ENCODE assay signal across 24 cellular contexts in the genomic region with DNA sequence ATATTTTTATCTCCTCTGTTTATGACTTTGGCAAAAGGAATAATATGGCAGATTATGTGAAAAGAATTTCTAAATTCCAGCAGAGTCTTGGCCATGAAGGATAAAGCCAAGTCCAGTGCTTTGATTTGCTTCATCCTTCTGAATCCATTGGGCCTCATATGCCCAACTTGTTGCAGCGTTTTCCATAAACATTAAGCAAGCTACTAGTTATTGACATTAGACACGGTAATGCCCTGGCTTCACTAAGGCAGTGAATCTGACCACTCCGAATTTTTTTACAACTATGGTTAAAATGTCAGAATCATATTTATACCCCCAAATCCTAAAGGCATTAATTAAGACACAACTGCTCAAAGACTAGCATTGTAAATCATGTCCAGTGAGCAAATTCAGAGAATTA.
DNase-seq lines count a peak whose midpoint lies in the region; ATAC-seq and TF ChIP-seq lines count a peak whose summit lies in the region.
"Had no signal": no experiment of that assay in that cellular context is flagged by ENCODE, and none has a peak within 500 bp of the region (broad histone marks: within the 10 kb centered on the region; RNA-seq: fewer than 3 reads in every experiment).

No MANE protein-coding gene starts in this region.

- intact Hi-C loops in gastrocnemius medialis (cut with DNase I; ENCODE audit: low total_unique reads) = no loop called here

- H3K27ac Mint-ChIP-seq in activated naive CD8-positive, alpha-beta T cell = peak overlapping the region; percentile 61
- H3K27ac Mint-ChIP-seq in activated naive CD8-positive, alpha-beta T cell treated with anti-CD3 and anti-CD28 coated beads for 36 hours = no peak overlapping the region
- H3K27ac Mint-ChIP-seq in immature natural killer cell = peak overlapping the region in 4 of 6 donors; percentile 57 to 79 (median 67)
- H3K27ac Mint-ChIP-seq: GM23338 had no signal

- no peaks in the 10 kb centered on the region for H3K36me3 ChIP-seq in gastrocnemius medialis
- H3K36me3 ChIP-seq: HAP-1 had no signal

- no peak for DNase-seq in activated naive CD8-positive, alpha-beta T cell treated with anti-CD3 and anti-CD28 coated beads for 36 hours
- DNase-seq in NCI-H69 (lab: John Stamatoyannopoulos, UW) (peak; percentile 51), immature natural killer cell (no peak), gastrocnemius medialis (no peak), globus pallidus (ENCODE audit: low spot score) (no peak), NCI-H748 (lab: John Stamatoyannopoulos, UW; ENCODE audit: unreplicated experiment) (no peak)
- DNase-seq: ACHN; Calu3; CD8-positive, alpha-beta memory T cell; DMS153; NCI-H1694; NCI-H2081; NCI-H2171; NCI-H345; NCI-H524; SHP77 had no signal

- no peaks in the 10 kb centered on the region for H3K27me3 Mint-ChIP-seq in activated naive CD8-positive, alpha-beta T cell
- H3K27me3 Mint-ChIP-seq in activated naive CD8-positive, alpha-beta T cell treated with anti-CD3 and anti-CD28 coated beads for 36 hours = no peaks in the 10 kb centered on the region
- H3K27me3 Mint-ChIP-seq in immature natural killer cell (ENCODE audit: low read depth in 3 of 3) = peaks cover 0 to 3% (median 0%) of the 10 kb centered on the region in 3 donors
- H3K27me3 Mint-ChIP-seq: CD8-positive, alpha-beta memory T cell; IgD-negative memory B cell had no signal

- H3K27me3 ChIP-seq in gastrocnemius medialis = no peaks in the 10 kb centered on the region
- H3K27me3 ChIP-seq: BLaER1 had no signal

- H3K4me3 Mint-ChIP-seq in activated naive CD8-positive, alpha-beta T cell = no peak overlapping the region
- H3K4me3 Mint-ChIP-seq in activated naive CD8-positive, alpha-beta T cell treated with anti-CD3 and anti-CD28 coated beads for 36 hours = no peak overlapping the region
- no peak overlapping the region for H3K4me3 Mint-ChIP-seq in immature natural killer cell
- H3K4me3 Mint-ChIP-seq: CD8-positive, alpha-beta memory T cell; GM23338; IgD-negative memory B cell had no signal

- H3K4me3 ChIP-seq in gastrocnemius medialis = no peak overlapping the region
- H3K4me3 ChIP-seq: BLaER1, GM23338, HAP-1, SK-N-MC had no signal

- in situ Hi-C loops in gastrocnemius medialis (cut with MboI; ENCODE audit: low sequenced_read_pairs in 4 of 4) = no loop called here

- H3K9me3 Mint-ChIP-seq in activated naive CD8-positive, alpha-beta T cell (ENCODE audit: low read depth) = no peaks in the 10 kb centered on the region
- peaks cover 7% of the 10 kb centered on the region for H3K9me3 Mint-ChIP-seq in activated naive CD8-positive, alpha-beta T cell treated with anti-CD3 and anti-CD28 coated beads for 36 hours
- no peaks in the 10 kb centered on the region for H3K9me3 Mint-ChIP-seq in immature natural killer cell
- H3K9me3 Mint-ChIP-seq: CD8-positive, alpha-beta memory T cell; GM23338 had no signal

- ATAC-seq in gastrocnemius medialis (no peak), GM18517 (IDR thresholded peaks at IDR 0.05; ENCODE audit: unreplicated experiment) (no peak)
- ATAC-seq: GM23338 had no signal

- H3K4me1 ChIP-seq in gastrocnemius medialis = peaks cover 85 to 88% of the 10 kb centered on the region in 2 donors
- H3K4me1 ChIP-seq: HAP-1 had no signal

- no peak for TF ChIP-seq POLR2A in gastrocnemius medialis (IDR thresholded peaks at IDR 0.05)

- H3K27ac ChIP-seq in gastrocnemius medialis = peak overlapping the region; percentile 64 to 85 (median 66)
- H3K27ac ChIP-seq: 22Rv1, SK-N-MC had no signal

- H3K36me3 Mint-ChIP-seq in activated naive CD8-positive, alpha-beta T cell = peaks cover 12% of the 10 kb centered on the region
- H3K36me3 Mint-ChIP-seq in activated naive CD8-positive, alpha-beta T cell treated with anti-CD3 and anti-CD28 coated beads for 36 hours = peaks cover 29% of the 10 kb centered on the region
- H3K36me3 Mint-ChIP-seq in immature natural killer cell = peaks cover 0 to 4% (median 0%) of the 10 kb centered on the region in 3 donors

- no peaks in the 10 kb centered on the region for H3K9me3 ChIP-seq in gastrocnemius medialis
- H3K9me3 ChIP-seq: HAP-1 had no signal

- TF ChIP-seq CTCF in gastrocnemius medialis (IDR thresholded peaks at IDR 0.05 in 4 of 5, conservative IDR thresholded peaks at IDR 0.05 in 1 of 5) = no peak

- peaks cover 80% of the 10 kb centered on the region for H3K4me1 Mint-ChIP-seq in activated naive CD8-positive, alpha-beta T cell (ENCODE audit: low read depth)
- peaks cover 64% of the 10 kb centered on the region for H3K4me1 Mint-ChIP-seq in activated naive CD8-positive, alpha-beta T cell treated with anti-CD3 and anti-CD28 coated beads for 36 hours
- H3K4me1 Mint-ChIP-seq in immature natural killer cell = peaks cover 0 to 86% of the 10 kb centered on the region in 2 donors
